In genomic region chr1:229341811-229342304, GRCh38 we compare ENCODE assay signal across 8 cellular contexts. TPM values are rescaled to one million over a fixed set of nuclear protein-coding genes. Genes with fewer than 3 reads are reported as not detected.
DNase-seq lines count a peak whose midpoint lies in the region; ATAC-seq and TF ChIP-seq lines count a peak whose summit lies in the region.

No MANE protein-coding gene starts in this region.

- no peak for TF ChIP-seq POLR2A in body of pancreas (IDR thresholded peaks at IDR 0.05)

- H3K9me3 ChIP-seq in body of pancreas, result no peaks in the 10 kb centered on the region
- H3K9me3 ChIP-seq in subcutaneous abdominal adipose tissue (ENCODE audit: control insufficient read depth in 5 of 5, low read length in 5 of 5), result no peaks in the 10 kb centered on the region

- in situ Hi-C loops in ACHN (cut with HindIII; ENCODE audit: low pct_ligation_motif_present, low pct_unique_long_range_greater_than_20kb, low sequenced_read_pairs), result no loop called here

- peak overlapping the region in 3 of 4 donors; percentile 70 to 78 (median 72) for H3K27ac ChIP-seq in body of pancreas
- no peak overlapping the region for H3K27ac ChIP-seq in subcutaneous abdominal adipose tissue (ENCODE audit: low read depth, low read length)

- DNase-seq in ACHN, result peak; percentile 48
- DNase-seq in NCI-H526 (lab: John Stamatoyannopoulos, UW), result peak; percentile 40 to 65
- peak in 1 of 4 donors; percentile 25 for DNase-seq in body of pancreas
- peak; percentile 7 for DNase-seq in kidney tubule cell (ENCODE audit: low spot score)
- DNase-seq in 8988T, result no peak

- intact Hi-C loops in body of pancreas (cut with DNase I), result no loop called here

- 0% methylated on average over 22 to 37 of the region's 54 CpGs for WGBS in body of pancreas, 2 donors

- no peak for TF ChIP-seq CTCF in body of pancreas (IDR thresholded peaks at IDR 0.05)

- peak overlapping the region in 3 of 5 donors; percentile 62 to 74 (median 66) for H3K9ac ChIP-seq in subcutaneous abdominal adipose tissue (ENCODE audit: low read length in 5 of 5)

- peaks cover 17% of the 10 kb centered on the region for H3K4me1 ChIP-seq in body of pancreas
- peaks cover 0 to 22% (median 21%) of the 10 kb centered on the region in 5 donors for H3K4me1 ChIP-seq in subcutaneous abdominal adipose tissue (ENCODE audit: control insufficient read depth in 5 of 5, insufficient read depth in 5 of 5, low read length in 5 of 5)

- H3K4me3 ChIP-seq in body of pancreas, result peak overlapping the region; percentile 84 to 92
- H3K4me3 ChIP-seq in subcutaneous abdominal adipose tissue (ENCODE audit: low read depth in 1 of 5, low read length in 5 of 5), result peak overlapping the region; percentile 77 to 92 (median 82)

- H3K27me3 ChIP-seq in body of pancreas, result no peaks in the 10 kb centered on the region
- peaks cover 0 to 7% (median 3%) of the 10 kb centered on the region in 5 donors for H3K27me3 ChIP-seq in subcutaneous abdominal adipose tissue (ENCODE audit: control insufficient read depth in 5 of 5, insufficient read depth in 4 of 5, low read length in 5 of 5)

- ATAC-seq in GM18520 (IDR thresholded peaks at IDR 0.05; ENCODE audit: unreplicated experiment) (peak; percentile 17), HG03045 (IDR thresholded peaks at IDR 0.05; ENCODE audit: unreplicated experiment) (peak; percentile 35), body of pancreas (peak; percentile 24)

- H3K36me3 ChIP-seq in body of pancreas (replicated peaks in 1 of 2; ENCODE audit: insufficient read depth in 1 of 2, low read depth in 2 of 2) (no peaks in the 10 kb centered on the region), subcutaneous abdominal adipose tissue (ENCODE audit: control insufficient read depth in 5 of 5, insufficient read depth in 5 of 5, low read length in 5 of 5) (no peaks in the 10 kb centered on the region)

RNA-seq across cellular contexts. Expression of gene CCSAP, which starts 1.0 kb away (rescaled TPM):
- total RNA-seq in body of pancreas, result 1 to 10 TPM; 1.6 to 2.0 TPM
